Comparison of ENCODE assay signal across 12 cellular contexts in genomic region chr19:4388171-4389063, GRCh38. TPM values are rescaled to one million over a fixed set of nuclear protein-coding genes. Genes with fewer than 3 reads are reported as not detected.
DNase-seq lines count a peak whose midpoint lies in the region; ATAC-seq and TF ChIP-seq lines count a peak whose summit lies in the region.
"Had no signal": no experiment of that assay in that cellular context is flagged by ENCODE, and none has a peak within 500 bp of the region (broad histone marks: within the 10 kb centered on the region; RNA-seq: fewer than 3 reads in every experiment).

No MANE protein-coding gene starts in this region.

- intact Hi-C loops in left lung (cut with DNase I) = no loop called here

- peaks cover 16% of the 10 kb centered on the region for H3K36me3 Mint-ChIP-seq in activated CD4-positive, alpha-beta T cell treated with anti-CD3 and anti-CD28 coated beads, Interleukin-2, amount 10 ng/mL, durations not matched to agents 7 days and 5 days (ENCODE audit: low read depth)
- H3K36me3 Mint-ChIP-seq in activated T-cell treated with anti-CD3 and anti-CD28 coated beads, Interleukin-2, amount 50 U/mL, for 4 hours (ENCODE audit: insufficient read depth) = peaks cover 4% of the 10 kb centered on the region

- peaks cover 19% of the 10 kb centered on the region; the same call in 1 of the 2 replicates for H4K20me1 ChIP-seq in GM23248 (ENCODE audit: insufficient read depth)

- 51 to 61% methylated on average over 19 to 20 of the region's 20 CpGs for WGBS in GM23248 (ENCODE audit: low coverage in 1 of 2, low lambda C conversion rate in 2 of 2, missing lambda C conversion rate in 2 of 2), 2 experiments

- H3K9me3 Mint-ChIP-seq in activated CD4-positive, alpha-beta T cell treated with anti-CD3 and anti-CD28 coated beads, Interleukin-2, amount 10 ng/mL, durations not matched to agents 7 days and 5 days = no peaks in the 10 kb centered on the region
- no peaks in the 10 kb centered on the region for H3K9me3 Mint-ChIP-seq in activated T-cell treated with anti-CD3 and anti-CD28 coated beads, Interleukin-2, amount 50 U/mL, for 4 hours
- H3K9me3 Mint-ChIP-seq: activated T-cell treated with anti-CD3 and anti-CD28 coated beads, Interleukin-2, amount 50 U/mL, for 72 hours; CD8-positive, alpha-beta T cell; stimulated activated naive CD8-positive, alpha-beta T cell treated with anti-CD3 and anti-CD28 coated beads, Interleukin-15, Interleukin-2, amounts not matched to agents 100 ng/mL and 50 ng/mL, for 24 hours had no signal

- H3K9ac ChIP-seq in GM23248 = peak overlapping the region; percentile 13
- H3K9ac ChIP-seq in skeletal muscle satellite cell (ENCODE audit: low read depth, low read length) = peak overlapping the region; percentile 9

- no peaks in the 10 kb centered on the region for H3K27me3 Mint-ChIP-seq in activated CD4-positive, alpha-beta T cell treated with anti-CD3 and anti-CD28 coated beads, Interleukin-2, amount 10 ng/mL, durations not matched to agents 7 days and 5 days
- no peaks in the 10 kb centered on the region for H3K27me3 Mint-ChIP-seq in activated T-cell treated with anti-CD3 and anti-CD28 coated beads, Interleukin-2, amount 50 U/mL, for 4 hours (ENCODE audit: low read depth)
- H3K27me3 Mint-ChIP-seq: stimulated activated naive CD8-positive, alpha-beta T cell treated with anti-CD3 and anti-CD28 coated beads, Interleukin-15, Interleukin-2, amounts not matched to agents 100 ng/mL and 50 ng/mL, for 24 hours had no signal

- in situ Hi-C loops in GM23248 (cut with MboI) = no loop called here

- peaks cover 43% of the 10 kb centered on the region for H3F3A ChIP-seq in GM23248 (ENCODE audit: insufficient read depth)

- no peaks in the 10 kb centered on the region for H3K27me3 ChIP-seq in GM23248 (replicated peaks; ENCODE audit: insufficient read depth)
- H3K27me3 ChIP-seq in left lung = no peaks in the 10 kb centered on the region
- H3K27me3 ChIP-seq in skeletal muscle satellite cell (ENCODE audit: control insufficient read depth, insufficient read depth, low read length) = no peaks in the 10 kb centered on the region

- peaks cover 100% of the 10 kb centered on the region for H3K79me2 ChIP-seq in GM23248 (ENCODE audit: insufficient read depth)

- CTCF ChIA-PET in activated CD4-positive, alpha-beta T cell treated with anti-CD3 and anti-CD28 coated beads, Interleukin-2, amount 10 ng/mL, durations not matched to agents 7 days and 5 days (lab: Charles Lee) = interaction anchor here (1.3 to 1.9 kb wide), 2 partner anchors 12 to 23 kb away, joined by 4 to 9 read pairs; partner anchors contain the start of gene SH3GL1

- H3K4me3 ChIP-seq in GM23248 (no peak overlapping the region), left lung (no peak overlapping the region), skeletal muscle satellite cell (ENCODE audit: low read length) (no peak overlapping the region)

- no peaks in the 10 kb centered on the region for H3K9me2 ChIP-seq in GM23248 (ENCODE audit: insufficient read depth)

- H3K36me3 ChIP-seq in GM23248 (ENCODE audit: low read depth) = no peaks in the 10 kb centered on the region; the same call in 1 of the 2 replicates
- H3K36me3 ChIP-seq in left lung = peaks cover 0 to 53% of the 10 kb centered on the region in 2 donors
- H3K36me3 ChIP-seq in skeletal muscle satellite cell (ENCODE audit: insufficient read depth, low read length) = peaks cover 32% of the 10 kb centered on the region

- DNase-seq in GM23248 (peak; percentile 58), caudate nucleus (lab: John Stamatoyannopoulos, UW) (peak in 1 of 61 donors; percentile 60), left lung (peak in 1 of 2 donors; percentile 68), hepatic stellate cell (ENCODE audit: low spot score) (no peak)
- DNase-seq in NK-92 treated with Interleukin-12 subunit alpha and Interleukin-12 subunit beta, amount 100 ng/mL, for 24 hours (lab: John Stamatoyannopoulos, UW) = no peak
- no peak for DNase-seq in activated CD4-positive, alpha-beta T cell treated with anti-CD3 and anti-CD28 coated beads, Interleukin-2, amount 10 ng/mL, durations not matched to agents 7 days and 5 days
- DNase-seq in activated T-cell treated with anti-CD3 and anti-CD28 coated beads, Interleukin-2, amount 50 U/mL, for 4 hours = no peak
- DNase-seq: activated T-cell treated with anti-CD3 and anti-CD28 coated beads, Interleukin-2, amount 50 U/mL, for 72 hours; CD8-positive, alpha-beta T cell; T-helper 2 cell had no signal

- POLR2A ChIA-PET in activated CD4-positive, alpha-beta T cell treated with anti-CD3 and anti-CD28 coated beads, Interleukin-2, amount 10 ng/mL, durations not matched to agents 7 days and 5 days (lab: Charles Lee) = no interaction called here

- H3K4me2 ChIP-seq in GM23248 (ENCODE audit: unreplicated experiment) (no peak overlapping the region), skeletal muscle satellite cell (ENCODE audit: low read length) (no peak overlapping the region)

- ATAC-seq in left lung = peak; percentile 71
- no peak for ATAC-seq in activated T-cell treated with anti-CD3 and anti-CD28 coated beads, Interleukin-2, amount 50 U/mL, for 4 hours
- ATAC-seq: activated T-cell treated with anti-CD3 and anti-CD28 coated beads, Interleukin-2, amount 50 U/mL, for 72 hours; CD8-positive, alpha-beta T cell had no signal

- H2AFZ ChIP-seq in GM23248 = no peak overlapping the region

- TF ChIP-seq CTCF in left lung (IDR thresholded peaks at IDR 0.05) = no peak

- H3K4me3 Mint-ChIP-seq in activated CD4-positive, alpha-beta T cell treated with anti-CD3 and anti-CD28 coated beads, Interleukin-2, amount 10 ng/mL, durations not matched to agents 7 days and 5 days = no peak overlapping the region
- H3K4me3 Mint-ChIP-seq in activated T-cell treated with anti-CD3 and anti-CD28 coated beads, Interleukin-2, amount 50 U/mL, for 4 hours = no peak overlapping the region
- H3K4me3 Mint-ChIP-seq: activated T-cell treated with anti-CD3 and anti-CD28 coated beads, Interleukin-2, amount 50 U/mL, for 72 hours; CD8-positive, alpha-beta T cell; stimulated activated naive CD8-positive, alpha-beta T cell treated with anti-CD3 and anti-CD28 coated beads, Interleukin-15, Interleukin-2, amounts not matched to agents 100 ng/mL and 50 ng/mL, for 24 hours had no signal

- H3K27ac Mint-ChIP-seq in activated CD4-positive, alpha-beta T cell treated with anti-CD3 and anti-CD28 coated beads, Interleukin-2, amount 10 ng/mL, durations not matched to agents 7 days and 5 days = no peak overlapping the region
- H3K27ac Mint-ChIP-seq: activated T-cell treated with anti-CD3 and anti-CD28 coated beads, Interleukin-2, amount 50 U/mL, for 72 hours; CD8-positive, alpha-beta T cell; stimulated activated naive CD8-positive, alpha-beta T cell treated with anti-CD3 and anti-CD28 coated beads, Interleukin-15, Interleukin-2, amounts not matched to agents 100 ng/mL and 50 ng/mL, for 24 hours had no signal

- peaks cover 46% of the 10 kb centered on the region for H3K4me1 Mint-ChIP-seq in activated CD4-positive, alpha-beta T cell treated with anti-CD3 and anti-CD28 coated beads, Interleukin-2, amount 10 ng/mL, durations not matched to agents 7 days and 5 days
- peaks cover 25% of the 10 kb centered on the region for H3K4me1 Mint-ChIP-seq in activated T-cell treated with anti-CD3 and anti-CD28 coated beads, Interleukin-2, amount 50 U/mL, for 4 hours (ENCODE audit: low read depth)

- H3K4me1 ChIP-seq in GM23248 (ENCODE audit: insufficient read depth) (peaks cover 54% of the 10 kb centered on the region), left lung (peaks cover 50 to 68% of the 10 kb centered on the region in 2 donors), skeletal muscle satellite cell (ENCODE audit: control insufficient read depth, insufficient read depth, low read length) (peaks cover 64% of the 10 kb centered on the region)

- H3K9me3 ChIP-seq in GM23248 (ENCODE audit: low read depth) (no peaks in the 10 kb centered on the region), left lung (no peaks in the 10 kb centered on the region), skeletal muscle satellite cell (replicated peaks; ENCODE audit: low read length) (no peaks in the 10 kb centered on the region)

- H3K27ac ChIP-seq in GM23248 = peak overlapping the region; percentile 15
- H3K27ac ChIP-seq in caudate nucleus (ENCODE audit: low read depth, low read length) = peak overlapping the region; percentile 3
- H3K27ac ChIP-seq in left lung = peak overlapping the region; percentile 77 to 83

RNA-seq across cellular contexts. Expression of gene SH3GL1, which starts 11.9 kb away (rescaled TPM):
- 114 and 141 TPM in 2 replicates for total RNA-seq in GM23248 (2014; rRNA removed; shearing (Covaris generic))
- 151 and 159 TPM in 2 replicates for polyA plus RNA-seq in GM23248 (2016; fragmentation: Nextera tagmentation; extraction: Ambion mirVana)
- total RNA-seq in left lung = 10 to 100 TPM; 64.6 to 71.8 TPM
- total RNA-seq in skeletal muscle satellite cell (2012; rRNA removed) = 91.8 and 122 TPM in 2 replicates
- 10 to 100 TPM; 67.7 to 68.2 TPM for total RNA-seq in activated CD4-positive, alpha-beta T cell treated with anti-CD3 and anti-CD28 coated beads, Interleukin-2, amount 10 ng/mL, durations not matched to agents 7 days and 5 days
- 10 to 100 TPM; 50.8 to 52.6 (median 52.2) TPM for total RNA-seq in activated T-cell treated with anti-CD3 and anti-CD28 coated beads, Interleukin-2, amount 50 U/mL, for 4 hours

RNA-seq across cellular contexts. Expression of gene CHAF1A, which starts 14.0 kb away (rescaled TPM):
- 9.1 and 11.6 TPM in 2 replicates for total RNA-seq in GM23248 (2014; rRNA removed; shearing (Covaris generic))
- 11.9 and 12.6 TPM in 2 replicates for polyA plus RNA-seq in GM23248 (2016; fragmentation: Nextera tagmentation; extraction: Ambion mirVana)
- total RNA-seq in left lung = 10 to 100 TPM; 15.6 to 24.1 TPM
- total RNA-seq in skeletal muscle satellite cell (2012; rRNA removed) = 9.8 and 17.2 TPM in 2 replicates
- 10 to 100 TPM; 77.1 to 83.7 TPM for total RNA-seq in activated CD4-positive, alpha-beta T cell treated with anti-CD3 and anti-CD28 coated beads, Interleukin-2, amount 10 ng/mL, durations not matched to agents 7 days and 5 days
- total RNA-seq in activated T-cell treated with anti-CD3 and anti-CD28 coated beads, Interleukin-2, amount 50 U/mL, for 4 hours = 10 to 100 TPM; 59.1 to 81.0 (median 64.3) TPM

RNA-seq across cellular contexts. Expression of gene MPND, which starts 45.1 kb away (rescaled TPM):
- total RNA-seq in GM23248 (2014; rRNA removed; shearing (Covaris generic)) = 3.0 and 6.2 TPM in 2 replicates
- polyA plus RNA-seq in GM23248 (2016; fragmentation: Nextera tagmentation; extraction: Ambion mirVana) = 5.0 and 8.4 TPM in 2 replicates
- total RNA-seq in left lung = 10 to 100 TPM; 21.9 to 31.3 TPM
- 3.7 and 4.8 TPM in 2 replicates for total RNA-seq in skeletal muscle satellite cell (2012; rRNA removed)
- 10 to 100 TPM; 21.2 to 28.1 TPM for total RNA-seq in activated CD4-positive, alpha-beta T cell treated with anti-CD3 and anti-CD28 coated beads, Interleukin-2, amount 10 ng/mL, durations not matched to agents 7 days and 5 days
- total RNA-seq in activated T-cell treated with anti-CD3 and anti-CD28 coated beads, Interleukin-2, amount 50 U/mL, for 4 hours = 10 to 100 TPM; 16.0 to 18.6 (median 18.1) TPM

RNA-seq across cellular contexts. Expression of gene STAP2, which starts 49.8 kb away (rescaled TPM):
- total RNA-seq in GM23248 (2014; rRNA removed; shearing (Covaris generic)) = 1.8 and 6.4 TPM in 2 replicates
- polyA plus RNA-seq in GM23248 (2016; fragmentation: Nextera tagmentation; extraction: Ambion mirVana) = 1.7 TPM in 2 replicates
- 10 to 100 TPM; 14.1 to 28.1 TPM for total RNA-seq in left lung
- total RNA-seq in skeletal muscle satellite cell (2012; rRNA removed) = 2.0 and 2.5 TPM in 2 replicates
- 10 to 100 TPM; 10.4 to 11.9 TPM for total RNA-seq in activated CD4-positive, alpha-beta T cell treated with anti-CD3 and anti-CD28 coated beads, Interleukin-2, amount 10 ng/mL, durations not matched to agents 7 days and 5 days
- total RNA-seq in activated T-cell treated with anti-CD3 and anti-CD28 coated beads, Interleukin-2, amount 50 U/mL, for 4 hours = 10 to 100 TPM; 11.1 to 13.2 (median 12.8) TPM

Comparison
In these comparisons a context has a peak if more than half of its experiments do, and no peak if none do; other contexts are left out.
1. H3K27ac ChIP-seq: peak in every context shown above with its lines; median percentile 80 in left lung; 15 in GM23248; 3 in caudate nucleus.